ENCODE assay signal across 8 cellular contexts in the genomic region with DNA sequence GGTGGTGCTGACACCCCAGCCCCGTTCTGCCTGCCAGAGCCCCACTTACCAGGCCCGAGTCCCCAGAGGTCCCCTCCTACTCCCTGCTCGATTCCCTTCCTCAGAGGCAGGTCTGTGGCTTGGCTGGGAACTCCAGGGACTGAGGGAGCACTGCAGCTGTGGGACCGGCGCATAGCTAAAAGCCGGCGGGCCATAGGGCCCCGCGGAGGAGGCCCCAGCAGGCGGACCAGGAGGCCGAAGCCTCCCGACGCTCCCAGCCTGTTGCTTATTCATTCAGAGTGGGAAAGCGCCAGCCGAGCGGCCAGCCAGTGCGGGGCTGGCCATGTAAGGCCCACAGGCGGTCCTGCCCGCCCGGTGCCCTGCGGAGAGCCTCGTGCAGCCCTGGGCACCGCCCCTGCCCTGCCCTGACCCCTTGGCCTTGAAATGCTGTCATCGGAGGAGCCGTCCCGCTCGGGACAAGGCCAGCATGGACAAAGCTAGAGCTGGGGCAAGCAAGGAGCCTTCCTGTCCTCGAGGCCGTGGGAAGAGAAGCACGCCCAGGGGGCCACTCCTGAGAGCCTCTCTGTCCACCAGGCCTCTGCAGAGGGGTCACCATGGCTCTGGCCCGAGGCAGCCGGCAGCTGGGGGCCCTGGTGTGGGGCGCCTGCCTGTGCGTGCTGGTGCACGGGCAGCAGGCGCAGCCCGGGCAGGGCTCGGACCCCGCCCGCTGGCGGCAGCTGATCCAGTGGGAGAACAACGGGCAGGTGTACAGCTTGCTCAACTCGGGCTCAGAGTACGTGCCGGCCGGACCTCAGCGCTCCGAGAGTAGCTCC. TPM values are rescaled to one million over a fixed set of nuclear protein-coding genes. Genes with fewer than 3 reads are reported as not detected.
A peak's percentile ranks its signal among the peaks of the same experiment; 100 is the strongest.
DNase-seq lines count a peak whose midpoint lies in the region; ATAC-seq and TF ChIP-seq lines count a peak whose summit lies in the region.

A gene with protein sequence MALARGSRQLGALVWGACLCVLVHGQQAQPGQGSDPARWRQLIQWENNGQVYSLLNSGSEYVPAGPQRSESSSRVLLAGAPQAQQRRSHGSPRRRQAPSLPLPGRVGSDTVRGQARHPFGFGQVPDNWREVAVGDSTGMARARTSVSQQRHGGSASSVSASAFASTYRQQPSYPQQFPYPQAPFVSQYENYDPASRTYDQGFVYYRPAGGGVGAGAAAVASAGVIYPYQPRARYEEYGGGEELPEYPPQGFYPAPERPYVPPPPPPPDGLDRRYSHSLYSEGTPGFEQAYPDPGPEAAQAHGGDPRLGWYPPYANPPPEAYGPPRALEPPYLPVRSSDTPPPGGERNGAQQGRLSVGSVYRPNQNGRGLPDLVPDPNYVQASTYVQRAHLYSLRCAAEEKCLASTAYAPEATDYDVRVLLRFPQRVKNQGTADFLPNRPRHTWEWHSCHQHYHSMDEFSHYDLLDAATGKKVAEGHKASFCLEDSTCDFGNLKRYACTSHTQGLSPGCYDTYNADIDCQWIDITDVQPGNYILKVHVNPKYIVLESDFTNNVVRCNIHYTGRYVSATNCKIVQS (plus strand): TSS at position 272 of the 812 bp plus-strand sequence. CDS start 322 bp downstream, at position 594.

- H2AFZ ChIP-seq in PC-3 (ENCODE audit: low read length) = no peak within 1 kb of the TSS

- H3K36me3 ChIP-seq in PC-3 (ENCODE audit: low read depth, low read length) = peaks cover 28% of the 10 kb centered on the region

- no peaks in the 10 kb centered on the region for H3K27me3 ChIP-seq in PC-3 (ENCODE audit: low read length)
- peaks cover 0 to 47% (median 29%) of the 10 kb centered on the region in 45 donors for H3K27me3 ChIP-seq in dorsolateral prefrontal cortex

- no peaks in the 10 kb centered on the region for H3F3A ChIP-seq in PC-3 (ENCODE audit: low read length, unreplicated experiment)

- no peak for TF ChIP-seq CTCF in PC-3 (conservative IDR thresholded peaks at IDR 0.05; ENCODE audit: low read depth, low read length)
- TF ChIP-seq CTCF in dorsolateral prefrontal cortex (IDR thresholded peaks at IDR 0.05 in 54 of 56, conservative IDR thresholded peaks at IDR 0.05 in 2 of 56; ENCODE audit: low read depth in 1 of 56, partially characterized antibody in 56 of 56) = no peak

- POLR2A ChIA-PET in activated CD4-positive, alpha-beta T cell treated with anti-CD3 and anti-CD28 coated beads, Interleukin-2, amount 10 ng/mL, durations not matched to agents 7 days and 5 days (lab: Charles Lee) = no interaction called here
- POLR2A ChIA-PET in PC-3 (lab: Charles Lee; ENCODE audit: unreplicated experiment) = interaction anchor here (0.7 kb wide), 1 partner anchor 15 kb away, joined by 3 read pairs; no protein-coding TSS in a partner anchor

- H3K27me3 Mint-ChIP-seq in activated CD4-positive, alpha-beta T cell treated with anti-CD3 and anti-CD28 coated beads, Interleukin-2, amount 10 ng/mL, durations not matched to agents 7 days and 5 days = peaks cover 3% of the 10 kb centered on the region
- H3K27me3 Mint-ChIP-seq in stimulated activated naive CD8-positive, alpha-beta T cell treated with anti-CD3 and anti-CD28 coated beads, Interleukin-15, amount 100 ng/mL, for 72 hours = peaks cover 6% of the 10 kb centered on the region

- peak within 1 kb of the TSS; percentile 77 for H3K27ac Mint-ChIP-seq in activated CD4-positive, alpha-beta T cell treated with anti-CD3 and anti-CD28 coated beads, Interleukin-2, amount 10 ng/mL, durations not matched to agents 7 days and 5 days
- no peak within 1 kb of the TSS for H3K27ac Mint-ChIP-seq in stimulated activated naive CD8-positive, alpha-beta T cell treated with anti-CD3 and anti-CD28 coated beads, Interleukin-15, amount 100 ng/mL, for 72 hours

- DNase-seq in activated CD4-positive, alpha-beta T cell treated with anti-CD3 and anti-CD28 coated beads, Interleukin-2, amount 10 ng/mL, durations not matched to agents 7 days and 5 days = no peak
- no peak for DNase-seq in activated CD4-positive, alpha-beta T cell treated with anti-CD3 and anti-CD28 coated beads for 1 hour
- DNase-seq in PC-3 (peak; percentile 56), dorsolateral prefrontal cortex (peak in 3 of 10 donors; percentile 20 to 48 (median 31)), left lobe of liver (ENCODE audit: low spot score) (no peak), NOMO-1 treated with DMSO at 0.1 percent for 48 hours (lab: John Stamatoyannopoulos, UW; ENCODE audit: unreplicated experiment) (no peak)
- DNase-seq in stimulated activated naive CD8-positive, alpha-beta T cell treated with anti-CD3 and anti-CD28 coated beads, Interleukin-15, amount 100 ng/mL, for 72 hours = no peak

- peaks cover 100% of the 10 kb centered on the region for H3K79me2 ChIP-seq in PC-3 (ENCODE audit: low read length)

- no peaks in the 10 kb centered on the region for H4K20me1 ChIP-seq in PC-3 (ENCODE audit: low read length)

- intact Hi-C loops in PC-3 (cut with micrococcal nuclease) (loop anchor here (1.0 to 2.0 kb wide), 2 partner anchors 29 to 30 kb away; no protein-coding TSS in a partner anchor), dorsolateral prefrontal cortex (cut with DNase I) (no loop called here)

- peaks cover 2% of the 10 kb centered on the region for H3K36me3 Mint-ChIP-seq in activated CD4-positive, alpha-beta T cell treated with anti-CD3 and anti-CD28 coated beads, Interleukin-2, amount 10 ng/mL, durations not matched to agents 7 days and 5 days (ENCODE audit: low read depth)

- H3K4me3 ChIP-seq in PC-3 (ENCODE audit: low read length) = peak within 1 kb of the TSS; percentile 90
- peak within 1 kb of the TSS; percentile 21 to 64 (median 44) for H3K4me3 ChIP-seq in dorsolateral prefrontal cortex

- H3K4me2 ChIP-seq in PC-3 (ENCODE audit: low read length) = peak within 1 kb of the TSS; percentile 83

- CTCF ChIA-PET in activated CD4-positive, alpha-beta T cell treated with anti-CD3 and anti-CD28 coated beads, Interleukin-2, amount 10 ng/mL, durations not matched to agents 7 days and 5 days (lab: Charles Lee) = interaction anchor here (1.8 kb wide), 1 partner anchor 19 kb away, joined by 10 read pairs; no protein-coding TSS in a partner anchor
- CTCF ChIA-PET in PC-3 (lab: Charles Lee) = no interaction called here

- H3K4me1 ChIP-seq in PC-3 (ENCODE audit: insufficient read depth, low read length) = peaks cover 84% of the 10 kb centered on the region

- H3K9me3 ChIP-seq in PC-3 (ENCODE audit: low read length) = no peaks in the 10 kb centered on the region

- H3K4me1 Mint-ChIP-seq in activated CD4-positive, alpha-beta T cell treated with anti-CD3 and anti-CD28 coated beads, Interleukin-2, amount 10 ng/mL, durations not matched to agents 7 days and 5 days = peaks cover 61% of the 10 kb centered on the region
- peaks cover 69% of the 10 kb centered on the region for H3K4me1 Mint-ChIP-seq in stimulated activated naive CD8-positive, alpha-beta T cell treated with anti-CD3 and anti-CD28 coated beads, Interleukin-15, amount 100 ng/mL, for 72 hours

- no TSS peak for BruUV-seq in PC-3 (replicated peaks; lab: Mats Ljungman, UMichigan)

- H3K27ac ChIP-seq in PC-3 (ENCODE audit: low read length) = peak within 1 kb of the TSS; percentile 83
- H3K27ac ChIP-seq in dorsolateral prefrontal cortex = peak within 1 kb of the TSS in 20 of 59 donors; percentile 4 to 79 (median 44)

- H3K9me3 Mint-ChIP-seq in activated CD4-positive, alpha-beta T cell treated with anti-CD3 and anti-CD28 coated beads, Interleukin-2, amount 10 ng/mL, durations not matched to agents 7 days and 5 days = no peaks in the 10 kb centered on the region
- no peaks in the 10 kb centered on the region for H3K9me3 Mint-ChIP-seq in stimulated activated naive CD8-positive, alpha-beta T cell treated with anti-CD3 and anti-CD28 coated beads, Interleukin-15, amount 100 ng/mL, for 72 hours

- peak within 1 kb of the TSS; percentile 95 for H3K9ac ChIP-seq in PC-3 (ENCODE audit: low read length)

- peak; percentile 0 for ATAC-seq in PC-3
- peak; percentile 49 for ATAC-seq in left lobe of liver
- ATAC-seq in stimulated activated naive CD8-positive, alpha-beta T cell treated with anti-CD3 and anti-CD28 coated beads, Interleukin-15, amount 100 ng/mL, for 72 hours = no peak
- ATAC-seq in HG02588 (IDR thresholded peaks at IDR 0.05; ENCODE audit: unreplicated experiment) = no peak

- no peaks in the 10 kb centered on the region for H3K9me2 ChIP-seq in PC-3 (replicated peaks; ENCODE audit: low read length)

- peak within 1 kb of the TSS; percentile 51 for H3K4me3 Mint-ChIP-seq in activated CD4-positive, alpha-beta T cell treated with anti-CD3 and anti-CD28 coated beads, Interleukin-2, amount 10 ng/mL, durations not matched to agents 7 days and 5 days
- peak within 1 kb of the TSS; percentile 63 to 85 for H3K4me3 Mint-ChIP-seq in stimulated activated naive CD8-positive, alpha-beta T cell treated with anti-CD3 and anti-CD28 coated beads, Interleukin-15, amount 100 ng/mL, for 72 hours

RNA-seq across cellular contexts. Expression of the gene that starts here (rescaled TPM):
- 1 to 10 TPM; 3.4 to 3.5 TPM for total RNA-seq in activated CD4-positive, alpha-beta T cell treated with anti-CD3 and anti-CD28 coated beads, Interleukin-2, amount 10 ng/mL, durations not matched to agents 7 days and 5 days
- total RNA-seq in PC-3 (2014; rRNA removed) (224 and 249 TPM in 2 replicates), dorsolateral prefrontal cortex (1 to 10 TPM in 107 of 120 experiments, under 1 TPM in 12, not detected in 1; 0.48 to 6.3 (median 2.0) TPM), left lobe of liver (0.75 TPM)

Comparison
In these comparisons a context has a peak if more than half of its experiments do, and no peak if none do; other contexts are left out.
1. RNA of the gene that starts here (total RNA-seq): 224 to 249 TPM in PC-3; 3.4 to 3.5 TPM in activated CD4-positive, alpha-beta T cell treated with anti-CD3 and anti-CD28 coated beads, Interleukin-2, amount 10 ng/mL, durations not matched to agents 7 days and 5 days, 0.48 to 6.3 TPM in dorsolateral prefrontal cortex and 0.75 TPM in left lobe of liver (single experiment); every median in the first group is over 10 times any median in the second.
2. Peak in ATAC-seq in left lobe of liver; RNA of the gene not detected or under 1 TPM.